9 cellular contexts compared by ENCODE assay signal in the genomic region with DNA sequence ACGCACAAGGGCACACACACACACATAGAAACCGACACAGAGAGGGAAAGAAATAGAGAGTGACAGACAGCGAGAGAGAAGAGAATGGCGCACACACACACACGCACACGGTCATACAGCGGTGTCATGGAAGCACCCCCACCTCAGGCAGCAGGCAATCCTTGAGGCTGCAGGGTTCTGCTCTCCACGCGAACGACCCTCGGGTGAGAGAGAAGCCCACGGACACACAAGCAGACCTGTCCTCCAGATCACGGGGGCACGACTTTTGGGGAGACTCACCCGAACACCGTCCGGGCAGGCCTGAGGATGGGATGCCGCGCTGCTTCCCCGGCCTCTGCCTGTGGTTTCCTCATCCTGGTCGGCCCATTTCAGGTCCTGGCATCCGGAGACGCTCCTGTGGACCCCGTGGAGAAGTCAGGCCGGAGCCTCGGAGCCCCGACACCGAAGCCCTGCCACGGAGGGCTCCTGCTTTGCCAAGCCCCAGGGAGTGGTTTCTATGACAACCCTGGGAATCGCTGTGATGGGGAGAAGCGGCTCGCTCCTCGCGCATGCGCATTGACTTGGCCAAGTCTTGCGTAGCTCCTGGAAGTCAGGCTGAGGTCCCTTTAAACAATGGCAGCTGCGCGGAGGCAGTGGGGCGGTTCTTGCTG.
DNase-seq lines count a peak whose midpoint lies in the region; ATAC-seq, FAIRE-seq and TF ChIP-seq lines count a peak whose summit lies in the region.
"Had no signal": no experiment of that assay in that cellular context is flagged by ENCODE, and none has a peak within 500 bp of the region (broad histone marks: within the 10 kb centered on the region; RNA-seq: fewer than 3 reads in every experiment).

No MANE protein-coding gene starts in this region.

- no peak for TF ChIP-seq POLR2A in H54 (IDR thresholded peaks at IDR 0.05; ENCODE audit: low read depth, low read length)

- ATAC-seq in GM19463 (IDR thresholded peaks at IDR 0.05; ENCODE audit: unreplicated experiment), result no peak
- no peak for ATAC-seq in HG02759 (IDR thresholded peaks at IDR 0.05; ENCODE audit: unreplicated experiment)

- peak; percentile 36 for DNase-seq in ELR (ENCODE audit: low read depth)
- DNase-seq in activated CD4-positive, alpha-beta T cell treated with anti-CD3 and anti-CD28 coated beads, Interleukin-2, amount 50 U/mL, for 4 hours, result peak; percentile 15 to 26
- DNase-seq in fibroblast of gingiva (ENCODE audit: low read depth), result peak; percentile 82
- peak; percentile 91 for DNase-seq in posterior vena cava (ENCODE audit: low spot score)
- no peak for DNase-seq in H54 (ENCODE audit: insufficient read length, low spot score)
- no peak for DNase-seq in NOMO-1 (lab: John Stamatoyannopoulos, UW; ENCODE audit: unreplicated experiment in 2 of 2)

- FAIRE-seq in H54 (lab: Jason Lieb, UNC), result no peak
- FAIRE-seq: H1 had no signal

- intact Hi-C loops in posterior vena cava (cut with DNase I), result no loop called here

Comparison
In these comparisons a context has a peak if more than half of its experiments do, and no peak if none do; other contexts are left out.
1. DNase-seq: peak in ELR (single experiment), activated CD4-positive, alpha-beta T cell treated with anti-CD3 and anti-CD28 coated beads, Interleukin-2, amount 50 U/mL, for 4 hours (2 of 2), fibroblast of gingiva (single experiment) and posterior vena cava (single experiment); none in H54 (single experiment) and NOMO-1 (0 of 2).